8 cellular contexts compared by ENCODE assay signal in the genomic region with DNA sequence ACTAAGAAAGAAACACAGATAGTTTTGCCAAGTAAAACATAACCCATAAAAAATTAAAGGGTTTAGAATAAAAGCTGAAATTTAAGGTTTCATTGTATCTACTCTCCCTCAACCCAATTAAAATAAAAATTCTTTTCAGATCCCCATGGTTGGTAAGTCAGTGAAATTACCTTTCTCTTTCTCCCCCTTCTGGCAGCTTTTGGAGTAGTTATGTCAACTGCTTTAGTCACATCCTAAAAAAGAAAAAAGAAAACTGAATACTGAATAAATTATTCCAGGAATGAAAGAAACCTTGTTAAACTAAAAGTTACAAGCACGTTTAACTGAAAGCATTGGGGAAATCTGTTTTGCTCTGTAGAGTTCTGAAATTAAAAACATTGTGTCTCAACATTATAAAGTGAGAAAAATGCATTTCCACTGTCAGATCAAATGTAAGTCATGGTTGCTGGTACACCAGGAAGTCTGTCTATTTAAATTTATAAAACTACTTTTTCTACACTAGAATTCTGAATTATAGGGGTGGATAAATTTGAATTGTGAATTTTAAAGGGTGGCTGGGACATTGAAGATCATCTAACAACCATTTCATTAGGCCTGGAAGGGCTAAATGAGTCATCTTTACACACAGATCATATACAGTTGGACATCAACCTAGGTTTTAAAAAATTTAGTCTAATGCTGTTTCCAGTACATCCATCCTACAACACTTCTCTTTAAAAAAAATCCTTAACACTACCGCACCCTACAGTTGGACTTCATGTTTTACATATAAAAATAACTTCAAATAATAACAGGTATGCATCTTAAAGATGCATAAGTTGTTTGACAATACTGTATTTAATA. TPM values are rescaled to one million over a fixed set of nuclear protein-coding genes. Genes with fewer than 3 reads are reported as not detected.
DNase-seq lines count a peak whose midpoint lies in the region; ATAC-seq and FAIRE-seq lines count a peak whose summit lies in the region.

No MANE protein-coding gene starts in this region.

- FAIRE-seq in urothelium cell line (lab: Jason Lieb, UNC) = no peak

- DNase-seq in CD1c-positive myeloid dendritic cell (ENCODE audit: extremely low spot score) (peak; percentile 21), HT-29 (ENCODE audit: low spot score) (peak; percentile 39), adipocyte (ENCODE audit: low read depth) (peak; percentile 70), left lobe of liver (ENCODE audit: low spot score) (no peak), urothelium cell line (ENCODE audit: low spot score) (no peak)
- DNase-seq in stimulated activated CD4-positive, alpha-beta T cell treated with anti-CD3 and anti-CD28 coated beads, Interleukin-2, amount 100 ng/mL, for 24 hours = no peak

- ATAC-seq in left lobe of liver = peak; percentile 44
- ATAC-seq in HG02852 (IDR thresholded peaks at IDR 0.05; ENCODE audit: unreplicated experiment) = no peak
- no peak for ATAC-seq in GM18870 (IDR thresholded peaks at IDR 0.05; ENCODE audit: unreplicated experiment)

- H3K4me3 ChIP-seq in adipocyte (ENCODE audit: low read length) = no peak overlapping the region

- H3K27me3 ChIP-seq in adipocyte (replicated peaks; ENCODE audit: control insufficient read depth, insufficient read depth, low read length) = no peaks in the 10 kb centered on the region

- H3K4me1 ChIP-seq in adipocyte (ENCODE audit: control insufficient read depth, insufficient read depth, low read length) = no peaks in the 10 kb centered on the region

- H3K9ac ChIP-seq in adipocyte (ENCODE audit: low read length) = no peak overlapping the region

- no peaks in the 10 kb centered on the region for H3K9me3 ChIP-seq in adipocyte (ENCODE audit: control insufficient read depth, low read length)

- H3K36me3 ChIP-seq in adipocyte (ENCODE audit: control insufficient read depth, insufficient read depth, low read length, severe bottlenecking) = peaks cover 5% of the 10 kb centered on the region

RNA-seq across cellular contexts. Expression of a gene that starts 24.7 kb away (rescaled TPM):
- total RNA-seq in HT-29 (2014; rRNA removed; shearing (Covaris generic)) = 27.0 and 40.7 TPM in 2 replicates
- total RNA-seq in left lobe of liver = 8.2 TPM

Comparison
In these comparisons a context has a peak if more than half of its experiments do, and no peak if none do; other contexts are left out.
1. DNase-seq: peak in CD1c-positive myeloid dendritic cell (single experiment), HT-29 (single experiment) and adipocyte (single experiment); none in left lobe of liver (single experiment), urothelium cell line (single experiment) and stimulated activated CD4-positive, alpha-beta T cell treated with anti-CD3 and anti-CD28 coated beads, Interleukin-2, amount 100 ng/mL, for 24 hours (0 of 2).